9 cellular contexts compared by ENCODE assay signal in genomic region chr19:18157465-18158063, GRCh38. TPM values are rescaled to one million over a fixed set of nuclear protein-coding genes. Genes with fewer than 3 reads are reported as not detected.
DNase-seq lines count a peak whose midpoint lies in the region; ATAC-seq and TF ChIP-seq lines count a peak whose summit lies in the region.
"Had no signal": no experiment of that assay in that cellular context is flagged by ENCODE, and none has a peak within 500 bp of the region (broad histone marks: within the 10 kb centered on the region; RNA-seq: fewer than 3 reads in every experiment).

No MANE protein-coding gene starts in this region.

- no peaks in the 10 kb centered on the region for H3K9me3 ChIP-seq in lower lobe of right lung

- no peak overlapping the region for H3K4me3 ChIP-seq in lower lobe of right lung

- H3K4me1 Mint-ChIP-seq in type B pancreatic cell (ENCODE audit: unreplicated experiment), result peaks cover 21% of the 10 kb centered on the region
- H3K4me1 Mint-ChIP-seq in activated T-helper 2 cell treated with anti-CD3 and anti-CD28 coated beads, Interferon-gamma antibody, Interleukin-2, Interleukin-4, amounts not matched to agents 10 μg/mL and 5 μg/mL and 100 μg/mL, durations not matched to agents 14 hours and 24 hours and 36 hours (ENCODE audit: low read depth), result peaks cover 18% of the 10 kb centered on the region

- H3K27ac ChIP-seq in lower lobe of right lung, result peak overlapping the region; percentile 59

- H3K4me3 Mint-ChIP-seq in type B pancreatic cell, result peak overlapping the region; percentile 49
- H3K4me3 Mint-ChIP-seq in activated T-helper 2 cell treated with anti-CD3 and anti-CD28 coated beads, Interferon-gamma antibody, Interleukin-2, Interleukin-4, amounts not matched to agents 10 μg/mL and 5 μg/mL and 100 μg/mL, durations not matched to agents 14 hours and 24 hours and 36 hours (ENCODE audit: low read depth), result no peak overlapping the region

- H3K27me3 Mint-ChIP-seq in type B pancreatic cell, result no peaks in the 10 kb centered on the region
- no peaks in the 10 kb centered on the region for H3K27me3 Mint-ChIP-seq in activated T-helper 2 cell treated with anti-CD3 and anti-CD28 coated beads, Interferon-gamma antibody, Interleukin-2, Interleukin-4, amounts not matched to agents 10 μg/mL and 5 μg/mL and 100 μg/mL, durations not matched to agents 14 hours and 24 hours and 36 hours (ENCODE audit: low read depth)

- no peak overlapping the region for H3K27ac Mint-ChIP-seq in type B pancreatic cell
- H3K27ac Mint-ChIP-seq in activated T-helper 2 cell treated with anti-CD3 and anti-CD28 coated beads, Interferon-gamma antibody, Interleukin-2, Interleukin-4, amounts not matched to agents 10 μg/mL and 5 μg/mL and 100 μg/mL, durations not matched to agents 14 hours and 24 hours and 36 hours, result no peak overlapping the region

- intact Hi-C loops in lower lobe of right lung (cut with DNase I), result no loop called here
- intact Hi-C loops in activated T-helper 2 cell treated with anti-CD3 and anti-CD28 coated beads, Interferon-gamma antibody, Interleukin-2, Interleukin-4, amounts not matched to agents 10 μg/mL and 5 μg/mL and 100 μg/mL, durations not matched to agents 14 hours and 24 hours and 36 hours (cut with micrococcal nuclease), result no loop called here

- peaks cover 21% of the 10 kb centered on the region for H3K36me3 ChIP-seq in lower lobe of right lung

- no peaks in the 10 kb centered on the region for H3K36me3 Mint-ChIP-seq in type B pancreatic cell
- peaks cover 8% of the 10 kb centered on the region for H3K36me3 Mint-ChIP-seq in activated T-helper 2 cell treated with anti-CD3 and anti-CD28 coated beads, Interferon-gamma antibody, Interleukin-2, Interleukin-4, amounts not matched to agents 10 μg/mL and 5 μg/mL and 100 μg/mL, durations not matched to agents 14 hours and 24 hours and 36 hours (ENCODE audit: low read depth)

- H3K27me3 ChIP-seq in lower lobe of right lung (ENCODE audit: low read depth), result no peaks in the 10 kb centered on the region

- H3K4me1 ChIP-seq in lower lobe of right lung, result peaks cover 52% of the 10 kb centered on the region

- DNase-seq in NCI-H1694 treated with DMSO at 0.1 percent for 48 hours (lab: John Stamatoyannopoulos, UW), result peak; percentile 92
- peak in 54 of 56 donors; percentile 13 to 93 (median 64) for DNase-seq in amygdala (lab: John Stamatoyannopoulos, UW)
- DNase-seq in lower lobe of right lung, result no peak
- no peak for DNase-seq in type B pancreatic cell (ENCODE audit: extremely low spot score, unreplicated experiment)
- no peak for DNase-seq in NOMO-1 treated with dmso at 0.1 percent for 144 hours (lab: John Stamatoyannopoulos, UW; ENCODE audit: unreplicated experiment)
- no peak for DNase-seq in activated T-helper 2 cell treated with anti-CD3 and anti-CD28 coated beads, Interferon-gamma antibody, Interleukin-2, Interleukin-4, amounts not matched to agents 10 μg/mL and 5 μg/mL and 100 μg/mL, durations not matched to agents 14 hours and 24 hours and 36 hours (ENCODE audit: low spot score)
- no peak for DNase-seq in stimulated activated naive CD4-positive, alpha-beta T cell treated with Interleukin-2 at 50 U/mL for 16 hours (lab: John Stamatoyannopoulos, UW)
- DNase-seq in SKM-1 (lab: John Stamatoyannopoulos, UW; ENCODE audit: unreplicated experiment), result no peak
- DNase-seq: KG1 had no signal

- TF ChIP-seq CTCF in lower lobe of right lung (IDR thresholded peaks at IDR 0.05) (no peak), type B pancreatic cell (conservative IDR thresholded peaks at IDR 0.05) (no peak)

- H3K9me3 Mint-ChIP-seq in type B pancreatic cell, result no peaks in the 10 kb centered on the region
- no peaks in the 10 kb centered on the region for H3K9me3 Mint-ChIP-seq in activated T-helper 2 cell treated with anti-CD3 and anti-CD28 coated beads, Interferon-gamma antibody, Interleukin-2, Interleukin-4, amounts not matched to agents 10 μg/mL and 5 μg/mL and 100 μg/mL, durations not matched to agents 14 hours and 24 hours and 36 hours

- no peak for ATAC-seq in lower lobe of right lung

RNA-seq across cellular contexts. Expression of gene PIK3R2, which starts 4.6 kb away (rescaled TPM):
- total RNA-seq in lower lobe of right lung (21.6 TPM), type B pancreatic cell (ENCODE audit: low replicate concordance) (41.4 and 47.0 TPM in 2 replicates)
- 19.4 and 21.4 TPM in 2 replicates for total RNA-seq in activated T-helper 2 cell treated with anti-CD3 and anti-CD28 coated beads, Interferon-gamma antibody, Interleukin-2, Interleukin-4, amounts not matched to agents 10 μg/mL and 5 μg/mL and 100 μg/mL, durations not matched to agents 14 hours and 24 hours and 36 hours

RNA-seq across cellular contexts. Expression of gene IFI30, which starts 16.0 kb away (rescaled TPM):
- total RNA-seq in lower lobe of right lung (682 TPM), type B pancreatic cell (ENCODE audit: low replicate concordance) (20.2 and 22.8 TPM in 2 replicates)
- 37.0 and 41.2 TPM in 2 replicates for total RNA-seq in activated T-helper 2 cell treated with anti-CD3 and anti-CD28 coated beads, Interferon-gamma antibody, Interleukin-2, Interleukin-4, amounts not matched to agents 10 μg/mL and 5 μg/mL and 100 μg/mL, durations not matched to agents 14 hours and 24 hours and 36 hours

RNA-seq across cellular contexts. Expression of gene MPV17L2, which starts 35.5 kb away (rescaled TPM):
- total RNA-seq in lower lobe of right lung, result 6.6 TPM
- total RNA-seq in type B pancreatic cell (ENCODE audit: low replicate concordance), result 10.2 and 11.6 TPM in 2 replicates
- total RNA-seq in activated T-helper 2 cell treated with anti-CD3 and anti-CD28 coated beads, Interferon-gamma antibody, Interleukin-2, Interleukin-4, amounts not matched to agents 10 μg/mL and 5 μg/mL and 100 μg/mL, durations not matched to agents 14 hours and 24 hours and 36 hours, result 14.5 and 14.8 TPM in 2 replicates

RNA-seq across cellular contexts. Expression of gene RAB3A, which starts 46.3 kb away (rescaled TPM):
- total RNA-seq in lower lobe of right lung (2.7 TPM), type B pancreatic cell (ENCODE audit: low replicate concordance) (6.7 and 8.7 TPM in 2 replicates)
- total RNA-seq in activated T-helper 2 cell treated with anti-CD3 and anti-CD28 coated beads, Interferon-gamma antibody, Interleukin-2, Interleukin-4, amounts not matched to agents 10 μg/mL and 5 μg/mL and 100 μg/mL, durations not matched to agents 14 hours and 24 hours and 36 hours, result 6.3 and 7.4 TPM in 2 replicates

RNA-seq across cellular contexts. Expression of gene MAST3, which starts 60.0 kb away (rescaled TPM):
- 29.2 TPM for total RNA-seq in lower lobe of right lung
- 11.0 and 14.1 TPM in 2 replicates for total RNA-seq in type B pancreatic cell (ENCODE audit: low replicate concordance)
- total RNA-seq in activated T-helper 2 cell treated with anti-CD3 and anti-CD28 coated beads, Interferon-gamma antibody, Interleukin-2, Interleukin-4, amounts not matched to agents 10 μg/mL and 5 μg/mL and 100 μg/mL, durations not matched to agents 14 hours and 24 hours and 36 hours, result 16.6 and 17.2 TPM in 2 replicates

Comparison
In these comparisons a context has a peak if more than half of its experiments do, and no peak if none do; other contexts are left out.
1. DNase-seq: peak in NCI-H1694 treated with DMSO at 0.1 percent for 48 hours (single experiment) and amygdala (54 of 56); none in lower lobe of right lung (single experiment), type B pancreatic cell (single experiment), NOMO-1 treated with dmso at 0.1 percent for 144 hours (single experiment), activated T-helper 2 cell treated with anti-CD3 and anti-CD28 coated beads, Interferon-gamma antibody, Interleukin-2, Interleukin-4, amounts not matched to agents 10 μg/mL and 5 μg/mL and 100 μg/mL, durations not matched to agents 14 hours and 24 hours and 36 hours (single experiment), stimulated activated naive CD4-positive, alpha-beta T cell treated with Interleukin-2 at 50 U/mL for 16 hours (single experiment) and SKM-1 (single experiment).
2. RNA of gene IFI30, which starts 16.0 kb away (total RNA-seq): 682 TPM in lower lobe of right lung (single experiment); 37.0 to 41.2 TPM in activated T-helper 2 cell treated with anti-CD3 and anti-CD28 coated beads, Interferon-gamma antibody, Interleukin-2, Interleukin-4, amounts not matched to agents 10 μg/mL and 5 μg/mL and 100 μg/mL, durations not matched to agents 14 hours and 24 hours and 36 hours and 20.2 to 22.8 TPM in type B pancreatic cell; every median in the first group is over 10 times any median in the second.